In the genomic region with DNA sequence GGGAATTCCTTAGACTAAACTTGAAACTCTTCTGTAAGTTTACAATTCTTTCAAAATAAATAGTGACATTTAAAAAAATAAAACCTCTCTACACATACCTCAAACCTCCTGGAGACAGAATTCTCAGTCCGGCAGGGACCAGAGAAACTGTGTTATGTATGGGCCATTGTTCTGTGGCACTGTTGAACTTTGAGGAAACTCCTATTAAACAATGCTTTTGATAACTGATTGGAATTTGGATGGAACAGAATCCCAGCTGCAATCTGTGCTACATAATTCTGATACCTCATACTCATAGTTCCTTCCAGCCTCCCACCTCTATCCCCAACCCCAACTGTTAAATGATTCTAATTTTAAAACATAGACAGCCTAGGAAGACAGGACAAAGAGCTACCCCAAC, we compare ENCODE assay signal across 32 cellular contexts.
"Had no signal": no experiment of that assay in that cellular context is flagged by ENCODE, and none has a peak within 500 bp of the region (broad histone marks: within the 10 kb centered on the region; RNA-seq: fewer than 3 reads in every experiment).

No MANE protein-coding gene starts in this region.

- DNase-seq: activated CD4-positive, alpha-beta T cell treated with anti-CD3 and anti-CD28 coated beads for 36 hours; activated CD4-positive, alpha-beta T cell treated with anti-CD3 and anti-CD28 coated beads, Interleukin-2, amount 50 U/mL, for 4 hours; activated CD4-positive, CD25-positive, alpha-beta regulatory T cell; activated effector memory CD4-positive, alpha-beta T cell treated with anti-CD3 and anti-CD28 coated beads, Interleukin-2, amount 50 U/mL, for 16 hours; activated naive CD4-positive, alpha-beta T cell treated with anti-CD3 and anti-CD28 coated beads, Interleukin-2, amount 10 ng/mL, durations not matched to agents 7 days and 5 days; activated naive CD8-positive, alpha-beta T cell treated with anti-CD3 and anti-CD28 coated beads, Interleukin-2, amount 10 ng/mL, durations not matched to agents 7 days and 5 days; activated T-cell treated with anti-CD3 and anti-CD28 coated beads for 4 hours; brain microvascular endothelial cell; caudate nucleus; effector CD8-positive, alpha-beta T cell; erythroblast; head of caudate nucleus; hypothalamus; immature natural killer cell; kidney; left colon; midbrain; naive thymus-derived CD8-positive, alpha-beta T cell; ovary; retina; sigmoid colon; small intestine; stimulated activated CD4-positive, alpha-beta T cell treated with anti-CD3 and anti-CD28 coated beads, Interleukin-4, amount 100 ng/mL, for 24 hours; upper lobe of left lung had no signal

- H3K4me1 Mint-ChIP-seq: activated naive CD4-positive, alpha-beta T cell treated with anti-CD3 and anti-CD28 coated beads, Interleukin-2, amount 10 ng/mL, durations not matched to agents 7 days and 5 days; activated naive CD8-positive, alpha-beta T cell treated with anti-CD3 and anti-CD28 coated beads, Interleukin-2, amount 10 ng/mL, durations not matched to agents 7 days and 5 days; immature natural killer cell; naive thymus-derived CD8-positive, alpha-beta T cell; stimulated activated effector memory CD8-positive, alpha-beta T cell treated with anti-CD3 and anti-CD28 coated beads, Interleukin-12 subunit alpha, Interleukin-12 subunit beta, amount 100 ng/mL, for 72 hours had no signal

- H3K4me3 ChIP-seq: ascending aorta, ovary, prostate gland, sigmoid colon, thoracic aorta, upper lobe of left lung, vagina had no signal

- H3K4me3 Mint-ChIP-seq: activated CD4-positive, alpha-beta T cell treated with anti-CD3 and anti-CD28 coated beads for 36 hours; activated naive CD4-positive, alpha-beta T cell treated with anti-CD3 and anti-CD28 coated beads, Interleukin-2, amount 10 ng/mL, durations not matched to agents 7 days and 5 days; activated naive CD8-positive, alpha-beta T cell treated with anti-CD3 and anti-CD28 coated beads, Interleukin-2, amount 10 ng/mL, durations not matched to agents 7 days and 5 days; activated T-helper 1 cell treated with anti-CD3 and anti-CD28 coated beads, Interleukin-12 subunit alpha, Interleukin-12 subunit beta, Interleukin-2, Interleukin-4 antibody, amounts not matched to agents 30 ng/mL and 10 ng/mL and 1 ng/mL, durations not matched to agents 14 hours and 24 hours and 36 hours; immature natural killer cell; naive thymus-derived CD8-positive, alpha-beta T cell; stimulated activated effector memory CD8-positive, alpha-beta T cell treated with anti-CD3 and anti-CD28 coated beads, Interleukin-12 subunit alpha, Interleukin-12 subunit beta, amount 100 ng/mL, for 72 hours; stimulated activated naive CD8-positive, alpha-beta T cell treated with anti-CD3 and anti-CD28 coated beads, Interleukin-15, Interleukin-2, amounts not matched to agents 100 ng/mL and 50 ng/mL, for 24 hours had no signal

- H3K27ac ChIP-seq: brain microvascular endothelial cell, neutrophil, ovary, prostate gland, upper lobe of left lung, vagina had no signal

- H3K36me3 ChIP-seq: ascending aorta, neutrophil, ovary, prostate gland, sigmoid colon, thoracic aorta, upper lobe of left lung, vagina had no signal

- H3K27ac Mint-ChIP-seq: activated CD4-positive, alpha-beta T cell treated with anti-CD3 and anti-CD28 coated beads for 36 hours; activated naive CD4-positive, alpha-beta T cell treated with anti-CD3 and anti-CD28 coated beads, Interleukin-2, amount 10 ng/mL, durations not matched to agents 7 days and 5 days; activated naive CD8-positive, alpha-beta T cell treated with anti-CD3 and anti-CD28 coated beads, Interleukin-2, amount 10 ng/mL, durations not matched to agents 7 days and 5 days; activated T-helper 1 cell treated with anti-CD3 and anti-CD28 coated beads, Interleukin-12 subunit alpha, Interleukin-12 subunit beta, Interleukin-2, Interleukin-4 antibody, amounts not matched to agents 30 ng/mL and 10 ng/mL and 1 ng/mL, durations not matched to agents 14 hours and 24 hours and 36 hours; immature natural killer cell; naive thymus-derived CD8-positive, alpha-beta T cell; stimulated activated effector memory CD8-positive, alpha-beta T cell treated with anti-CD3 and anti-CD28 coated beads, Interleukin-12 subunit alpha, Interleukin-12 subunit beta, amount 100 ng/mL, for 72 hours; stimulated activated naive CD8-positive, alpha-beta T cell treated with anti-CD3 and anti-CD28 coated beads, Interleukin-15, Interleukin-2, amounts not matched to agents 100 ng/mL and 50 ng/mL, for 24 hours had no signal

- H3K36me3 Mint-ChIP-seq: activated naive CD4-positive, alpha-beta T cell treated with anti-CD3 and anti-CD28 coated beads, Interleukin-2, amount 10 ng/mL, durations not matched to agents 7 days and 5 days; activated naive CD8-positive, alpha-beta T cell treated with anti-CD3 and anti-CD28 coated beads, Interleukin-2, amount 10 ng/mL, durations not matched to agents 7 days and 5 days; immature natural killer cell; naive thymus-derived CD8-positive, alpha-beta T cell; stimulated activated effector memory CD8-positive, alpha-beta T cell treated with anti-CD3 and anti-CD28 coated beads, Interleukin-12 subunit alpha, Interleukin-12 subunit beta, amount 100 ng/mL, for 72 hours had no signal

- H3K27me3 ChIP-seq: ascending aorta, brain microvascular endothelial cell, ovary, sigmoid colon, upper lobe of left lung, vagina had no signal

- ATAC-seq: activated CD4-positive, alpha-beta T cell treated with anti-CD3 and anti-CD28 coated beads for 36 hours; left colon; naive thymus-derived CD8-positive, alpha-beta T cell; stimulated activated effector memory CD8-positive, alpha-beta T cell treated with anti-CD3 and anti-CD28 coated beads, Interleukin-12 subunit alpha, Interleukin-12 subunit beta, amount 100 ng/mL, for 72 hours had no signal

- H3K9me3 Mint-ChIP-seq: activated naive CD4-positive, alpha-beta T cell treated with anti-CD3 and anti-CD28 coated beads, Interleukin-2, amount 10 ng/mL, durations not matched to agents 7 days and 5 days; activated naive CD8-positive, alpha-beta T cell treated with anti-CD3 and anti-CD28 coated beads, Interleukin-2, amount 10 ng/mL, durations not matched to agents 7 days and 5 days; activated T-helper 1 cell treated with anti-CD3 and anti-CD28 coated beads, Interleukin-12 subunit alpha, Interleukin-12 subunit beta, Interleukin-2, Interleukin-4 antibody, amounts not matched to agents 30 ng/mL and 10 ng/mL and 1 ng/mL, durations not matched to agents 14 hours and 24 hours and 36 hours; immature natural killer cell; stimulated activated effector memory CD8-positive, alpha-beta T cell treated with anti-CD3 and anti-CD28 coated beads, Interleukin-12 subunit alpha, Interleukin-12 subunit beta, amount 100 ng/mL, for 72 hours; stimulated activated naive CD8-positive, alpha-beta T cell treated with anti-CD3 and anti-CD28 coated beads, Interleukin-15, Interleukin-2, amounts not matched to agents 100 ng/mL and 50 ng/mL, for 24 hours had no signal
